20 cellular contexts compared by ENCODE assay signal in genomic region chr6:155374681-155375080, GRCh38.
"Had no signal": no experiment of that assay in that cellular context is flagged by ENCODE, and none has a peak within 500 bp of the region (broad histone marks: within the 10 kb centered on the region; RNA-seq: fewer than 3 reads in every experiment).

No MANE protein-coding gene starts in this region.

- H3K9me3 ChIP-seq: SK-N-SH had no signal

- H3K9ac ChIP-seq: SK-N-SH had no signal

- H3K4me1 Mint-ChIP-seq: T-cell had no signal

- H3K9me3 Mint-ChIP-seq: T-cell had no signal

- H3K4me3 Mint-ChIP-seq: T-cell had no signal

- H3K4me2 ChIP-seq: SK-N-SH had no signal

- DNase-seq: Karpas-422, KG1, MM.1S, NCI-H1092 treated with DMSO at 0.1 percent for 48 hours, NCI-H1436, NCI-H187, NCI-H2029, NCI-H2081 treated with DMSO at 0.1 percent for 48 hours, NCI-H2171, NCI-H226, NCI-H446, NCI-H510A, NCI-H524 treated with DMSO at 0.1 percent for 48 hours, NCI-H69, NCI-H774, SHP77, SK-N-SH, SW 1271, T-cell had no signal

- H3K36me3 Mint-ChIP-seq: T-cell had no signal

- H3K27ac ChIP-seq: RWPE1 had no signal

- ATAC-seq: T-cell had no signal

- H3K27ac Mint-ChIP-seq: T-cell had no signal
